17 cellular contexts compared by ENCODE assay signal in genomic region chr2:230669386-230669935, GRCh38. TPM values are rescaled to one million over a fixed set of nuclear protein-coding genes. Genes with fewer than 3 reads are reported as not detected.
DNase-seq lines count a peak whose midpoint lies in the region; ATAC-seq, FAIRE-seq and TF ChIP-seq lines count a peak whose summit lies in the region.
"Had no signal": no experiment of that assay in that cellular context is flagged by ENCODE, and none has a peak within 500 bp of the region (broad histone marks: within the 10 kb centered on the region; RNA-seq: fewer than 3 reads in every experiment).

No MANE protein-coding gene starts in this region.

- peaks cover 2 to 7% (median 6%) of the 10 kb centered on the region in 3 donors for H3K27me3 Mint-ChIP-seq in CD14-positive monocyte (ENCODE audit: low read depth in 3 of 3)
- H3K27me3 Mint-ChIP-seq in activated CD8-positive, alpha-beta T cell treated with anti-CD3 and anti-CD28 coated beads for 36 hours, result no peaks in the 10 kb centered on the region

- peaks cover 0 to 2% (median 0%) of the 10 kb centered on the region in 7 donors for H3K9me3 Mint-ChIP-seq in CD14-positive monocyte
- H3K9me3 Mint-ChIP-seq in activated CD8-positive, alpha-beta T cell treated with anti-CD3 and anti-CD28 coated beads for 36 hours, result no peaks in the 10 kb centered on the region

- FAIRE-seq in GM12892 (lab: Jason Lieb, UNC), result peak; percentile 58
- FAIRE-seq: H1, keratinocyte had no signal

- H3K27ac ChIP-seq in neutrophil, result peak overlapping the region; percentile 79
- H3K27ac ChIP-seq: right lobe of liver had no signal

- peaks cover 68% of the 10 kb centered on the region for H3K4me1 Mint-ChIP-seq in CD14-positive monocyte
- H3K4me1 Mint-ChIP-seq in activated CD8-positive, alpha-beta T cell treated with anti-CD3 and anti-CD28 coated beads for 36 hours (ENCODE audit: low read depth), result peaks cover 59% of the 10 kb centered on the region

- peaks cover 59 to 62% of the 10 kb centered on the region in 2 experiments for H3K4me1 ChIP-seq in neutrophil (ENCODE audit: control insufficient read depth in 1 of 2, insufficient read depth in 1 of 2, low read depth in 1 of 2, low read length in 1 of 2)
- H3K4me1 ChIP-seq: breast epithelium, right lobe of liver had no signal

- DNase-seq in CD14-positive monocyte (ENCODE audit: low spot score) (no peak), GM12892 (ENCODE audit: insufficient read length) (no peak), mesenteric fat pad (ENCODE audit: low spot score) (no peak)
- DNase-seq in activated CD8-positive, alpha-beta T cell treated with anti-CD3 and anti-CD28 coated beads for 36 hours, result no peak
- DNase-seq: activated CD4-positive, CD25-positive, alpha-beta regulatory T cell treated with anti-CD3 and anti-CD28 coated beads, Interleukin-2, amount 50 U/mL, for 72 hours; GF-D8; NCI-H2107; NK-92 treated with Interleukin-12 subunit alpha and Interleukin-12 subunit beta, amount 100 ng/mL, for 24 hours; right lobe of liver; stomach had no signal

- H3K36me3 Mint-ChIP-seq in CD14-positive monocyte, result no peaks in the 10 kb centered on the region
- no peaks in the 10 kb centered on the region for H3K36me3 Mint-ChIP-seq in activated CD8-positive, alpha-beta T cell treated with anti-CD3 and anti-CD28 coated beads for 36 hours (ENCODE audit: low read depth)

- CTCF ChIA-PET in activated CD8-positive, alpha-beta T cell treated with anti-CD3 and anti-CD28 coated beads for 36 hours (lab: Charles Lee), result interaction anchor here (0.9 to 4.0 kb wide), 7 partner anchors 10 to 129 kb away, joined by 3 to 20 read pairs (median 3); partner anchors contain the start of gene CAB39

- no peak for TF ChIP-seq POLR2A in GM12892 (IDR thresholded peaks at IDR 0.05; ENCODE audit: low read depth, low read length)

- intact Hi-C loops in CD14-positive monocyte (cut with micrococcal nuclease), result loop anchor here (5.0 to 10.0 kb wide), 4 partner anchors 43 to 255 kb away; partner anchors contain the start of genes CAB39 (in 2 of the 2) and SP100 (in 1 of the 2)
- intact Hi-C loops in activated CD8-positive, alpha-beta T cell treated with anti-CD3 and anti-CD28 coated beads for 36 hours (cut with micrococcal nuclease), result no loop called here

- H3K9me3 ChIP-seq in neutrophil, result no peaks in the 10 kb centered on the region
- H3K9me3 ChIP-seq: breast epithelium, gastroesophageal sphincter, right lobe of liver, stomach had no signal

- H3K4me3 Mint-ChIP-seq in CD14-positive monocyte, result no peak overlapping the region
- no peak overlapping the region for H3K4me3 Mint-ChIP-seq in activated CD8-positive, alpha-beta T cell treated with anti-CD3 and anti-CD28 coated beads for 36 hours

- H3K36me3 ChIP-seq in neutrophil, result no peaks in the 10 kb centered on the region
- H3K36me3 ChIP-seq: breast epithelium, gastroesophageal sphincter, right lobe of liver, stomach had no signal

- TF ChIP-seq CTCF in CD14-positive monocyte (IDR thresholded peaks at IDR 0.05) (no peak), neutrophil (IDR thresholded peaks at IDR 0.05) (no peak)
- TF ChIP-seq CTCF in activated CD8-positive, alpha-beta T cell treated with anti-CD3 and anti-CD28 coated beads for 36 hours (IDR thresholded peaks at IDR 0.05), result no peak

- POLR2A ChIA-PET in activated CD8-positive, alpha-beta T cell treated with anti-CD3 and anti-CD28 coated beads for 36 hours (lab: Charles Lee), result interaction anchor here (0.6 to 1.4 kb wide), 6 partner anchors 9 to 128 kb away, joined by 3 to 7 read pairs (median 4); partner anchors contain the start of gene CAB39

- H3K27me3 ChIP-seq in neutrophil, result no peaks in the 10 kb centered on the region
- H3K27me3 ChIP-seq: breast epithelium, gastroesophageal sphincter, right lobe of liver, stomach had no signal

- H3K4me3 ChIP-seq in neutrophil (ENCODE audit: low read depth in 1 of 2, low read length in 1 of 2), result peak overlapping the region in 1 of 2 experiments; percentile 51
- H3K4me3 ChIP-seq: breast epithelium, gastroesophageal sphincter, right lobe of liver, stomach had no signal

- no peak for ATAC-seq in activated CD8-positive, alpha-beta T cell treated with anti-CD3 and anti-CD28 coated beads for 36 hours
- no peak for ATAC-seq in HG03521 (IDR thresholded peaks at IDR 0.05; ENCODE audit: unreplicated experiment)
- ATAC-seq in HG02588 (IDR thresholded peaks at IDR 0.05; ENCODE audit: unreplicated experiment), result no peak
- ATAC-seq: gastroesophageal sphincter had no signal

- H3K27ac Mint-ChIP-seq in CD14-positive monocyte, result peak overlapping the region; percentile 93 to 98 (median 96)
- peak overlapping the region; percentile 88 for H3K27ac Mint-ChIP-seq in activated CD8-positive, alpha-beta T cell treated with anti-CD3 and anti-CD28 coated beads for 36 hours

RNA-seq across cellular contexts. Expression of gene CAB39, which starts 43.2 kb away (rescaled TPM):
- 10 to 100 TPM; 33.1 to 38.3 TPM for polyA plus RNA-seq in CD14-positive monocyte
- polyA plus RNA-seq in GM12892 (2012; ENCODE audit: missing spikeins), result 68.8 TPM
- total RNA-seq in activated CD8-positive, alpha-beta T cell treated with anti-CD3 and anti-CD28 coated beads for 36 hours, result 100 to 1,000 TPM; 119 to 120 TPM
- total RNA-seq in mesenteric fat pad, result 94.0 TPM
